20 cellular contexts compared by ENCODE assay signal in the genomic region with DNA sequence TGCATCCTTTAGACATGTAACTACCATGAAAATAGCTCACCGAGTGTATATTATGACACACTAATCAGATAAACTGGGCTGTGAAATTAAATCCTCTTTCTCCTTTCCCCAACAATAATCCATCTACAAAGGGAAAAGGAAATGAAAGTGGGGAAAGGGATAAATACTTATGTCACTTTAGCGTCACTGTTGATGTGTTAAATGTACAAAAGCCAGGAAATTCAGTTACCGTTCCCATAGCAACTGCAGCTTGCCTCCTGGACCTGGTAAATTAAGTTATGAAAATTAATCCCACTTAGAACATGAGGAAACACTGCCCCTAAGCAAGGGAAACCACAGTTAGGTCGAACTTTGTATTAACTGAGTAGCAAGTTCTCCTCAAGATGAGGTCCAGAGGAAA.
"Had no signal": no experiment of that assay in that cellular context is flagged by ENCODE, and none has a peak within 500 bp of the region (broad histone marks: within the 10 kb centered on the region; RNA-seq: fewer than 3 reads in every experiment).

No MANE protein-coding gene starts in this region.

- H3K27me3 ChIP-seq: dorsolateral prefrontal cortex, gastroesophageal sphincter, heart left ventricle, tibial artery had no signal

- H3K27me3 Mint-ChIP-seq: activated naive CD4-positive, alpha-beta T cell treated with anti-CD3 and anti-CD28 coated beads, Interleukin-2, amount 50 U/mL, for 24 hours; naive thymus-derived CD8-positive, alpha-beta T cell; progenitor cell of endocrine pancreas; T-helper 17 cell had no signal

- FAIRE-seq: endometrium, TTC549 had no signal

- H3K4me3 ChIP-seq: dorsolateral prefrontal cortex, gastroesophageal sphincter, heart left ventricle, tibial artery had no signal

- H3K27ac Mint-ChIP-seq: activated naive CD4-positive, alpha-beta T cell treated with anti-CD3 and anti-CD28 coated beads, Interleukin-2, amount 50 U/mL, for 24 hours; activated T-cell treated with anti-CD3 and anti-CD28 coated beads, Interleukin-2, amount 50 U/mL, for 72 hours; progenitor cell of endocrine pancreas; T-helper 17 cell had no signal

- H3K9me3 ChIP-seq: gastroesophageal sphincter, heart left ventricle, tibial artery had no signal

- H3K27ac ChIP-seq: gastroesophageal sphincter, heart left ventricle, tibial artery had no signal

- DNase-seq: activated CD4-positive, alpha-beta T cell treated with anti-CD3 and anti-CD28 coated beads for 4 hours; activated CD8-positive, alpha-beta memory T cell treated with anti-CD3 and anti-CD28 coated beads, Interleukin-2, amount 50 U/mL, for 4 hours; activated effector memory CD4-positive, alpha-beta T cell treated with anti-CD3 and anti-CD28 coated beads, Interleukin-2, amount 50 U/mL, for 16 hours; activated T-cell treated with anti-CD3 and anti-CD28 coated beads, Interleukin-2, amount 50 U/mL, for 72 hours; dorsolateral prefrontal cortex; heart left ventricle; kidney glomerular epithelial cell; left ventricle myocardium superior; mesendoderm; naive thymus-derived CD8-positive, alpha-beta T cell; right cardiac atrium; stimulated activated CD4-positive, alpha-beta T cell treated with anti-CD3 and anti-CD28 coated beads, Interleukin-2, amount 100 ng/mL, for 24 hours; stimulated activated naive CD4-positive, alpha-beta T cell treated with Interleukin-2 at 50 U/mL for 16 hours; T-helper 17 cell; tibial artery had no signal

- H3K4me3 Mint-ChIP-seq: activated naive CD4-positive, alpha-beta T cell treated with anti-CD3 and anti-CD28 coated beads, Interleukin-2, amount 50 U/mL, for 24 hours; activated T-cell treated with anti-CD3 and anti-CD28 coated beads, Interleukin-2, amount 50 U/mL, for 72 hours; naive thymus-derived CD8-positive, alpha-beta T cell; T-helper 17 cell had no signal

- H3K36me3 ChIP-seq: gastroesophageal sphincter, heart left ventricle, tibial artery had no signal
